8 cellular contexts compared by ENCODE assay signal in genomic region chr7:74253975-74254857, GRCh38. TPM values are rescaled to one million over a fixed set of nuclear protein-coding genes. Genes with fewer than 3 reads are reported as not detected.
DNase-seq lines count a peak whose midpoint lies in the region; ATAC-seq and TF ChIP-seq lines count a peak whose summit lies in the region.

Gene RFC2, minus strand, starts transcription at chr7:74254399. Its CDS starts 16 bp downstream, at chr7:74254383.

- H3K4me3 ChIP-seq in choroid plexus epithelial cell (ENCODE audit: low read depth, low read length): peak within 1 kb of the TSS; percentile 99

- H3K27me3 Mint-ChIP-seq in activated CD4-positive, alpha-beta T cell treated with anti-CD3 and anti-CD28 coated beads for 36 hours: no peaks in the 10 kb centered on the region

- no peaks in the 10 kb centered on the region for H3K9me3 Mint-ChIP-seq in activated CD4-positive, alpha-beta T cell treated with anti-CD3 and anti-CD28 coated beads for 36 hours (ENCODE audit: low read depth)

- CTCF ChIA-PET in activated CD4-positive, alpha-beta T cell treated with anti-CD3 and anti-CD28 coated beads for 36 hours (lab: Charles Lee): interaction anchor here (0.7 to 1.1 kb wide), 3 partner anchors 34 to 148 kb away, joined by 3 to 6 read pairs (median 5); no protein-coding TSS in a partner anchor

- POLR2A ChIA-PET in activated CD4-positive, alpha-beta T cell treated with anti-CD3 and anti-CD28 coated beads for 36 hours (lab: Charles Lee): interaction anchor here (0.5 to 0.6 kb wide), 2 partner anchors 11 to 1441 kb away, joined by 3 read pairs; no protein-coding TSS in a partner anchor

- DNase-seq in Ammon's horn (ENCODE audit: low spot score): peak; percentile 97
- DNase-seq in NCI-H510A (lab: John Stamatoyannopoulos, UW): peak; percentile 84
- peak; percentile 98 for DNase-seq in activated CD4-positive, alpha-beta T cell treated with anti-CD3 and anti-CD28 coated beads for 36 hours
- DNase-seq in choroid plexus epithelial cell (ENCODE audit: low read depth): peak; percentile 96
- peak; percentile 97 for DNase-seq in kidney tubule cell (ENCODE audit: low spot score)
- peak; percentile 90 to 96 (median 94) for DNase-seq in stimulated activated CD4-positive, alpha-beta T cell treated with anti-CD3 and anti-CD28 coated beads, Interleukin-1b, Interleukin-23, amount 100 ng/mL, for 24 hours (ENCODE audit: low read depth in 4 of 4, low spot score in 1 of 4)

- ATAC-seq in GM19043 (IDR thresholded peaks at IDR 0.05; ENCODE audit: low read depth, unreplicated experiment): peak; percentile 88
- peak; percentile 81 for ATAC-seq in HG03378 (IDR thresholded peaks at IDR 0.05; ENCODE audit: unreplicated experiment)
- ATAC-seq in activated CD4-positive, alpha-beta T cell treated with anti-CD3 and anti-CD28 coated beads for 36 hours: peak; percentile 96

- peak within 1 kb of the TSS; percentile 96 for H3K27ac Mint-ChIP-seq in activated CD4-positive, alpha-beta T cell treated with anti-CD3 and anti-CD28 coated beads for 36 hours

- peak; percentile 21 for TF ChIP-seq CTCF in choroid plexus epithelial cell (conservative IDR thresholded peaks at IDR 0.05; ENCODE audit: low read depth, low read length)

- peaks cover 29% of the 10 kb centered on the region for H3K36me3 Mint-ChIP-seq in activated CD4-positive, alpha-beta T cell treated with anti-CD3 and anti-CD28 coated beads for 36 hours (ENCODE audit: low read depth)

- H3K4me1 Mint-ChIP-seq in activated CD4-positive, alpha-beta T cell treated with anti-CD3 and anti-CD28 coated beads for 36 hours: peaks cover 18% of the 10 kb centered on the region

- H3K4me3 Mint-ChIP-seq in activated CD4-positive, alpha-beta T cell treated with anti-CD3 and anti-CD28 coated beads for 36 hours: peak within 1 kb of the TSS; percentile 98

- intact Hi-C loops in activated CD4-positive, alpha-beta T cell treated with anti-CD3 and anti-CD28 coated beads for 36 hours (cut with DNase I, micrococcal nuclease): loop anchor here (1.0 to 5.0 kb wide), 10 partner anchors 33 to 1793 kb away; partner anchors contain the start of genes CLIP2 (in 2 of the 2), EIF4H (in 2 of the 2), BCL7B (in 1 of the 2) and GTF2I (in 1 of the 2)

RNA-seq across cellular contexts. Expression of gene RFC2, which starts in this region (rescaled TPM):
- total RNA-seq in activated CD4-positive, alpha-beta T cell treated with anti-CD3 and anti-CD28 coated beads for 36 hours: 100 to 1,000 TPM in 1 of 2 experiments, 10 to 100 TPM in 1; 84.9 to 123 TPM

Comparison
In these comparisons a context has a peak if more than half of its experiments do, and no peak if none do; other contexts are left out.
1. Peak in every context shown above with its lines: DNase-seq, ATAC-seq and H3K4me3 ChIP-seq.